In genomic region chr16:27366687-27367462, GRCh38 we compare ENCODE assay signal across 8 cellular contexts.
DNase-seq lines count a peak whose midpoint lies in the region; TF ChIP-seq lines count a peak whose summit lies in the region.

No MANE protein-coding gene starts in this region.

- peaks cover 34% of the 10 kb centered on the region for H3F3A ChIP-seq in SU-DHL-6 (ENCODE audit: insufficient read depth)

- TF ChIP-seq CTCF in SU-DHL-6 (IDR thresholded peaks at IDR 0.05; ENCODE audit: insufficient read depth, low read length, poor library complexity, severe bottlenecking) = no peak
- no peak for TF ChIP-seq CTCF in tibial artery (IDR thresholded peaks at IDR 0.05)

- no peaks in the 10 kb centered on the region for H3K9me2 ChIP-seq in SU-DHL-6 (replicated peaks; ENCODE audit: insufficient read depth, low read length)

- H3K36me3 ChIP-seq in SU-DHL-6 (ENCODE audit: low read length) = 0 out of 2 replicates have a peak, but pooled peaks cover 3% of the 10 kb centered on the region
- H3K36me3 ChIP-seq in tibial artery = peaks cover 15 to 26% (median 26%) of the 10 kb centered on the region in 3 donors

- H3K27me3 ChIP-seq in SU-DHL-6 (ENCODE audit: low read length) (no peaks in the 10 kb centered on the region), tibial artery (no peaks in the 10 kb centered on the region)

- H2AFZ ChIP-seq in SU-DHL-6 (ENCODE audit: low read depth, low read length, severe bottlenecking) = no peak overlapping the region

- H3K4me3 ChIP-seq in SU-DHL-6 (ENCODE audit: insufficient read depth, low read length, poor library complexity, severe bottlenecking) (no peak overlapping the region), tibial artery (no peak overlapping the region)

- H3K4me2 ChIP-seq in SU-DHL-6 (ENCODE audit: low read depth, low read length, poor library complexity, severe bottlenecking) = peak overlapping the region; percentile 41

- H3K9ac ChIP-seq in SU-DHL-6 (ENCODE audit: low read length) = peak overlapping the region; percentile 17; the same call in 1 of the 2 replicates

- H3K9me3 ChIP-seq in SU-DHL-6 (ENCODE audit: insufficient read depth, low read length) (no peaks in the 10 kb centered on the region), tibial artery (no peaks in the 10 kb centered on the region)

- no peaks in the 10 kb centered on the region for H3K79me2 ChIP-seq in SU-DHL-6 (ENCODE audit: insufficient read depth, low read length)

- H3K27ac ChIP-seq in SU-DHL-6 (ENCODE audit: low read depth, low read length) = peak overlapping the region; percentile 77
- peak overlapping the region; percentile 97 for H3K27ac ChIP-seq in epithelial cell of prostate
- peak overlapping the region; percentile 59 to 62 for H3K27ac ChIP-seq in tibial artery

- DNase-seq in activated T-cell treated with anti-CD3 and anti-CD28 coated beads for 48 hours (ENCODE audit: low read depth) (peak; percentile 45), activated T-cell treated with anti-CD3 and anti-CD28 coated beads for 4 hours (no peak), epithelial cell of prostate (ENCODE audit: low read depth, low spot score) (no peak), tibial artery (no peak), nucleus accumbens (lab: John Stamatoyannopoulos, UW) (no peak), NCI-H2196 treated with DMSO at 0.1 percent for 48 hours (lab: John Stamatoyannopoulos, UW; ENCODE audit: unreplicated experiment) (no peak), DMS114 treated with DMSO at 0.1 percent for 48 hours (lab: John Stamatoyannopoulos, UW; ENCODE audit: unreplicated experiment) (no peak)

- H4K20me1 ChIP-seq in SU-DHL-6 (ENCODE audit: low read depth, low read length) = no peaks in the 10 kb centered on the region

- peaks cover 0 to 16% (median 10%) of the 10 kb centered on the region in 4 donors for H3K4me1 ChIP-seq in tibial artery

- intact Hi-C loops in tibial artery (cut with DNase I; ENCODE audit: low total_unique reads) = no loop called here
